In genomic region chr18:56676639-56677038, GRCh38 we compare ENCODE assay signal across 23 cellular contexts.
"Had no signal": no experiment of that assay in that cellular context is flagged by ENCODE, and none has a peak within 500 bp of the region (broad histone marks: within the 10 kb centered on the region; RNA-seq: fewer than 3 reads in every experiment).

No MANE protein-coding gene starts in this region.

- H3K4me2 ChIP-seq: KMS-11 had no signal

- H3K9me3 ChIP-seq: SJCRH30 had no signal

- H3K9ac ChIP-seq: KMS-11 had no signal

- H3K27me3 Mint-ChIP-seq: IgD-negative memory B cell, T-cell had no signal

- H3K4me3 Mint-ChIP-seq: IgD-negative memory B cell, T-cell had no signal

- DNase-seq: Kasumi-1, MM.1S, NCI-H1048, NCI-H1105, NCI-H1417, NCI-H1436 treated with DMSO at 0.1 percent for 48 hours, NCI-H1694, NCI-H187 treated with DMSO at 0.1 percent for 48 hours, NCI-H2029 treated with DMSO at 0.1 percent for 48 hours, NCI-H2171 treated with DMSO at 0.1 percent for 48 hours, NCI-H2227 treated with DMSO at 0.1 percent for 48 hours, NCI-H524, NCI-H526 treated with DMSO at 0.1 percent for 48 hours, NCI-H748 treated with DMSO at 0.1 percent for 48 hours, RPMI8226, SHP77 treated with DMSO at 0.1 percent for 48 hours, SJCRH30, SW 1271, T-cell had no signal

- H3K36me3 ChIP-seq: SJCRH30 had no signal

- H3K27ac ChIP-seq: KMS-11, SJCRH30, SK-N-MC had no signal

- ATAC-seq: K562, T-cell had no signal

- H3K4me1 ChIP-seq: SJCRH30 had no signal

- H3K27ac Mint-ChIP-seq: T-cell had no signal

- H3K4me3 ChIP-seq: K562, SJCRH30, SK-N-MC had no signal

- H3K27me3 ChIP-seq: SJCRH30 had no signal
